11 cellular contexts compared by ENCODE assay signal in the genomic region with DNA sequence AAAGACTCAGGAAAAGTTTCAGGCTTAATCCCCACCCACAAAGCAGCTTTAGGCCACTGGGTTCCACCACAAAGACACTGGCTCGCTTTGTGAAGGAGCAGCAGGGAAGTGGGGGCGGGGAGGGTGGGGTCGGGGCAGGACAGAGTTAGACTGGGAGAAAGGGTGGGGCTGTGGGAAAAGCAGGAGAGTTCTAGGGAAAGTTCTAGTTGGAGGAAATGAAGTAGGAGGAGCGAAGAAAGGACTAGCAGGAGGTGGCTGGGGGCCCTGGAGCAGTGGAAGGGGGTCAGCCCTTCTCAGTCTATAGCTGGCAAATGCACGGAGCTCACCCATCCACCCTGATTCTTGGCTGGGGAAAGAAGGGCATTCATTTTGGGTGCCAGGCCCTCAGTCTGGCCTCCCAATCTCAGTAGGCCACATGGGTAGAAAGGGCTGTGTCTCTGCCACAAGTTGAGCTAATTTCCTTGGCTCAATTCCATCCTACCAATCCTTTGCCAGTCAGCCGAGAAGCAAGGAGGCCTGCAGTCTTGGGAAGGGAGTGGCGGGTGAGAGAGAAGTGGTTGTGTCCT. TPM values are rescaled to one million over a fixed set of nuclear protein-coding genes. Genes with fewer than 3 reads are reported as not detected.
DNase-seq lines count a peak whose midpoint lies in the region; ATAC-seq and TF ChIP-seq lines count a peak whose summit lies in the region.
"Had no signal": no experiment of that assay in that cellular context is flagged by ENCODE, and none has a peak within 500 bp of the region (broad histone marks: within the 10 kb centered on the region; RNA-seq: fewer than 3 reads in every experiment).

No MANE protein-coding gene starts in this region.

- no peaks in the 10 kb centered on the region for H3K9me3 Mint-ChIP-seq in neural progenitor cell
- no peaks in the 10 kb centered on the region for H3K9me3 Mint-ChIP-seq in CD8-positive, alpha-beta memory T cell
- H3K9me3 Mint-ChIP-seq: memory B cell had no signal

- TF ChIP-seq CTCF in heart left ventricle (IDR thresholded peaks at IDR 0.05) (no peak), fibroblast of mammary gland (conservative IDR thresholded peaks at IDR 0.05; ENCODE audit: control insufficient read depth, insufficient read depth, low read depth, low read length) (no peak), neural progenitor cell (IDR thresholded peaks at IDR 0.05) (no peak)

- peak overlapping the region; percentile 78 to 94 (median 86) for H3K27ac ChIP-seq in heart left ventricle
- H3K27ac ChIP-seq in neural progenitor cell = no peak overlapping the region
- no peak overlapping the region for H3K27ac ChIP-seq in CD8-positive, alpha-beta memory T cell (ENCODE audit: low read depth, low read length)

- intact Hi-C loops in heart left ventricle (cut with DNase I) = loop anchor here in 8 of 10 donors (1.0 to 10.0 kb wide), 14 partner anchors 17 to 247 kb away; partner anchors contain the start of genes CRK (in 4 of the 8), MYO1C (in 2 of the 8), TRARG1 (in 2 of the 8) and BHLHA9 (in 1 of the 8)
- intact Hi-C loops in Right ventricle myocardium inferior (cut with DNase I) = no loop called here

- peak in 4 of 5 donors; percentile 38 to 58 (median 50) for DNase-seq in heart left ventricle
- no peak for DNase-seq in Right ventricle myocardium inferior (ENCODE audit: missing footprints)
- peak; percentile 37 for DNase-seq in fibroblast of mammary gland (ENCODE audit: low read depth)
- DNase-seq in neural progenitor cell (ENCODE audit: low spot score) = peak; percentile 55
- DNase-seq in CD8-positive, alpha-beta memory T cell = no peak
- DNase-seq in GOT3 (lab: John Stamatoyannopoulos, UW) = no peak
- no peak for DNase-seq in ureter (ENCODE audit: low spot score)
- DNase-seq: MV-4-11 had no signal

- peaks cover 12% of the 10 kb centered on the region for H3K79me2 ChIP-seq in neural progenitor cell (ENCODE audit: low read depth)

- H3K27me3 Mint-ChIP-seq in neural progenitor cell (ENCODE audit: insufficient read depth, low read depth) = peaks cover 3% of the 10 kb centered on the region
- H3K27me3 Mint-ChIP-seq in CD8-positive, alpha-beta memory T cell = no peaks in the 10 kb centered on the region
- H3K27me3 Mint-ChIP-seq: memory B cell had no signal

- H3F3A ChIP-seq in neural progenitor cell (ENCODE audit: low read depth) = peaks cover 29% of the 10 kb centered on the region

- H3K4me1 Mint-ChIP-seq in neural progenitor cell = peaks cover 19% of the 10 kb centered on the region
- peaks cover 23 to 45% (median 39%) of the 10 kb centered on the region in 3 donors for H3K4me1 Mint-ChIP-seq in CD8-positive, alpha-beta memory T cell

- H4K20me1 ChIP-seq in neural progenitor cell (ENCODE audit: low read depth) = peaks cover 5% of the 10 kb centered on the region

- WGBS in heart left ventricle, 4 donors = 26 to 41% (median 32%) methylated on average over 7 of the region's 7 CpGs

- peak overlapping the region in 1 of 12 donors; percentile 4 for H3K4me3 ChIP-seq in heart left ventricle
- H3K4me3 ChIP-seq in fibroblast of mammary gland (ENCODE audit: control insufficient read depth, low read depth, low read length) = no peak overlapping the region
- H3K4me3 ChIP-seq in neural progenitor cell = no peak overlapping the region
- no peak overlapping the region for H3K4me3 ChIP-seq in CD8-positive, alpha-beta memory T cell (ENCODE audit: low read length)

- peaks cover 3% of the 10 kb centered on the region for H3K36me3 Mint-ChIP-seq in neural progenitor cell
- peaks cover 0 to 80% (median 11%) of the 10 kb centered on the region in 3 donors for H3K36me3 Mint-ChIP-seq in CD8-positive, alpha-beta memory T cell

- peak overlapping the region; percentile 57 for H3K27ac Mint-ChIP-seq in neural progenitor cell
- peak overlapping the region in 1 of 8 donors; percentile 74 for H3K27ac Mint-ChIP-seq in CD8-positive, alpha-beta memory T cell
- H3K27ac Mint-ChIP-seq: memory B cell had no signal

- no peak overlapping the region for H3K4me3 Mint-ChIP-seq in neural progenitor cell
- no peak overlapping the region for H3K4me3 Mint-ChIP-seq in CD8-positive, alpha-beta memory T cell
- H3K4me3 Mint-ChIP-seq: memory B cell had no signal

- H3K27me3 ChIP-seq in heart left ventricle = no peaks in the 10 kb centered on the region
- no peaks in the 10 kb centered on the region for H3K27me3 ChIP-seq in neural progenitor cell
- no peaks in the 10 kb centered on the region for H3K27me3 ChIP-seq in CD8-positive, alpha-beta memory T cell (ENCODE audit: insufficient read depth, low read length, poor library complexity, severe bottlenecking)

- peaks cover 25 to 92% (median 61%) of the 10 kb centered on the region in 12 donors for H3K4me1 ChIP-seq in heart left ventricle
- peaks cover 20% of the 10 kb centered on the region for H3K4me1 ChIP-seq in neural progenitor cell
- H3K4me1 ChIP-seq in CD8-positive, alpha-beta memory T cell (ENCODE audit: insufficient read depth, low read length) = peaks cover 15% of the 10 kb centered on the region

- CTCF ChIA-PET in CD8-positive, alpha-beta memory T cell (lab: Charles Lee) = interaction anchor here (4.5 kb wide), 1 partner anchor 147 kb away, joined by 20 read pairs; no protein-coding TSS in a partner anchor

- peak overlapping the region; percentile 21 for H3K4me2 ChIP-seq in neural progenitor cell

- no peaks in the 10 kb centered on the region for H3K9me3 ChIP-seq in heart left ventricle
- no peaks in the 10 kb centered on the region for H3K9me3 ChIP-seq in neural progenitor cell (ENCODE audit: low read depth)
- no peaks in the 10 kb centered on the region for H3K9me3 ChIP-seq in CD8-positive, alpha-beta memory T cell (ENCODE audit: low read length)

- POLR2A ChIA-PET in CD8-positive, alpha-beta memory T cell (lab: Charles Lee) = no interaction called here

- no peak overlapping the region for H3K9ac ChIP-seq in neural progenitor cell

- H2AFZ ChIP-seq in neural progenitor cell (replicated peaks) = no peak overlapping the region

- H3K36me3 ChIP-seq in heart left ventricle (peaks cover 0 to 56% (median 40%) of the 10 kb centered on the region in 9 donors), neural progenitor cell (no peaks in the 10 kb centered on the region)
- H3K36me3 ChIP-seq in CD8-positive, alpha-beta memory T cell (ENCODE audit: insufficient read depth, low read length) = peaks cover 34% of the 10 kb centered on the region

- ATAC-seq in heart left ventricle (peak in 1 of 4 donors; percentile 25), Right ventricle myocardium inferior (no peak), GM18867 (IDR thresholded peaks at IDR 0.05; ENCODE audit: unreplicated experiment) (no peak)
- ATAC-seq: Panc1 had no signal

- no peak for TF ChIP-seq POLR2A in heart left ventricle (IDR thresholded peaks at IDR 0.05)

RNA-seq across cellular contexts. Expression of gene INPP5K, which starts 4.6 kb away (rescaled TPM):
- 100 to 1,000 TPM in 1 of 9 donors, 10 to 100 TPM in 8; 28.4 to 128 (median 33.4) TPM for total RNA-seq in heart left ventricle
- 10 to 100 TPM; 21.9 to 68.4 TPM for polyA plus RNA-seq in heart left ventricle
- total RNA-seq in Right ventricle myocardium inferior = 35.4 TPM
- 11.7 and 20.9 TPM in 2 replicates for total RNA-seq in neural progenitor cell (ENCODE audit: low replicate concordance)
- 10 to 100 TPM; 29.5 to 31.9 TPM for total RNA-seq in CD8-positive, alpha-beta memory T cell
- polyA plus RNA-seq in CD8-positive, alpha-beta memory T cell = 80.2 TPM
- 50.7 TPM for total RNA-seq in ureter

RNA-seq across cellular contexts. Expression of gene MYO1C, which starts 19.4 kb away (rescaled TPM):
- 100 to 1,000 TPM; 127 to 259 (median 174) TPM for total RNA-seq in heart left ventricle
- 100 to 1,000 TPM in 1 of 2 donors, 10 to 100 TPM in 1; 89.6 to 188 TPM for polyA plus RNA-seq in heart left ventricle
- 196 TPM for total RNA-seq in Right ventricle myocardium inferior
- total RNA-seq in neural progenitor cell (ENCODE audit: low replicate concordance) = 28.7 and 40.6 TPM in 2 replicates
- total RNA-seq in CD8-positive, alpha-beta memory T cell = 10 to 100 TPM; 36.6 to 36.9 TPM
- polyA plus RNA-seq in CD8-positive, alpha-beta memory T cell = 5.7 TPM
- total RNA-seq in ureter = 243 TPM

RNA-seq across cellular contexts. Expression of gene PITPNA, which starts 50.8 kb away (rescaled TPM):
- total RNA-seq in heart left ventricle (10 to 100 TPM; 38.1 to 70.2 (median 50.6) TPM), Right ventricle myocardium inferior (52.9 TPM), neural progenitor cell (ENCODE audit: low replicate concordance) (25.3 and 29.6 TPM in 2 replicates), ureter (85.4 TPM)
- polyA plus RNA-seq in heart left ventricle = 10 to 100 TPM; 10.1 to 61.7 TPM
- total RNA-seq in CD8-positive, alpha-beta memory T cell = 10 to 100 TPM; 80.5 to 85.0 TPM
- polyA plus RNA-seq in CD8-positive, alpha-beta memory T cell = 39.6 TPM

RNA-seq across cellular contexts. Expression of gene CRK, which starts 55.8 kb away (rescaled TPM):
- 10 to 100 TPM; 28.8 to 47.0 (median 42.2) TPM for total RNA-seq in heart left ventricle
- 10 to 100 TPM; 17.0 to 49.0 TPM for polyA plus RNA-seq in heart left ventricle
- total RNA-seq in Right ventricle myocardium inferior = 43.9 TPM
- 52.2 and 59.6 TPM in 2 replicates for total RNA-seq in neural progenitor cell (ENCODE audit: low replicate concordance)
- 10 to 100 TPM; 25.3 to 28.8 TPM for total RNA-seq in CD8-positive, alpha-beta memory T cell
- polyA plus RNA-seq in CD8-positive, alpha-beta memory T cell = 24.6 TPM
- 49.6 TPM for total RNA-seq in ureter

Comparison
In these comparisons a context has a peak if more than half of its experiments do, and no peak if none do; other contexts are left out.
1. DNase-seq: peak in heart left ventricle (4 of 5), fibroblast of mammary gland (single experiment) and neural progenitor cell (single experiment); none in Right ventricle myocardium inferior (single experiment), CD8-positive, alpha-beta memory T cell (0 of 5), GOT3 (single experiment) and ureter (single experiment).
2. H3K27ac ChIP-seq: peak in heart left ventricle (12 of 12); none in neural progenitor cell (single experiment) and CD8-positive, alpha-beta memory T cell (single experiment).